ENCODE assay signal across 27 cellular contexts in the genomic region with DNA sequence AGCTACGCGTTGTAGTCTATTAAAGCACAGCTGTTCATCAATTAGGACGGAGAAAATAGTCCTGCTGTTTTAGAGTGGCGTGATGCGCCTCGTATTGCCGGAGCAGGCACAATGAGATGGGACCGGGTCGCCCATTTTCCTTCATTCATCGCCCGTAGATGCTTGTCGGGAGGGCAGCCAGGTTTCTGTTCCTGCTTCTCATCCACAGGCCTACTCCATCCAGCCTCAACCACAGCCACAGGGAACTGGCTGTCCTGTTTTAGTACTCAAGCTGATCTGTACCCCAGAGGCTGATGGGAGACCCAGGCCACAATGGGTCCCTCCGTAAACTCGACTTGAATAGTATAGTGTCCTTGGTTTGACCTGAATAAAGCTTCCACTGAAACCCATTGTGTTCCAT.
DNase-seq lines count a peak whose midpoint lies in the region; FAIRE-seq and TF ChIP-seq lines count a peak whose summit lies in the region.
"Had no signal": no experiment of that assay in that cellular context is flagged by ENCODE, and none has a peak within 500 bp of the region (broad histone marks: within the 10 kb centered on the region; RNA-seq: fewer than 3 reads in every experiment).

No MANE protein-coding gene starts in this region.

- CTCF ChIA-PET in mammary epithelial cell (lab: Charles Lee; ENCODE audit: low non-redundant PET): no interaction called here

- H3K4me2 ChIP-seq in mammary epithelial cell (ENCODE audit: insufficient read depth, low read depth, low read length): no peak overlapping the region

- H3K27ac ChIP-seq in adrenal gland (no peak overlapping the region), kidney (ENCODE audit: low read depth in 2 of 2, low read length in 2 of 2) (no peak overlapping the region), mammary epithelial cell (ENCODE audit: insufficient read depth, low read depth, low read length) (no peak overlapping the region)
- H3K27ac ChIP-seq: C4-2B, GM23248, Peyer's patch, SJCRH30 had no signal

- H3K36me3 ChIP-seq in adrenal gland (replicated peaks in 1 of 2): no peaks in the 10 kb centered on the region
- H3K36me3 ChIP-seq in kidney (ENCODE audit: control insufficient read depth in 1 of 2, insufficient read depth in 2 of 2, low read length in 2 of 2): no peaks in the 10 kb centered on the region
- H3K36me3 ChIP-seq in mammary epithelial cell (ENCODE audit: insufficient read depth, low read length): no peaks in the 10 kb centered on the region
- H3K36me3 ChIP-seq: HAP-1, Peyer's patch, SJCRH30 had no signal

- in situ Hi-C loops in mammary epithelial cell (cut with MboI; ENCODE audit: low sequenced_read_pairs in 2 of 2): no loop called here

- BruUV-seq in mammary epithelial cell (replicated peaks; lab: Mats Ljungman, UMichigan): no TSS peak

- no peak for FAIRE-seq in kidney (lab: Jason Lieb, UNC)
- FAIRE-seq: G401.6, GM12892, HTR-8/SVneo had no signal

- no peaks in the 10 kb centered on the region for H3K4me1 ChIP-seq in adrenal gland (replicated peaks in 1 of 2)
- H3K4me1 ChIP-seq in kidney (ENCODE audit: control insufficient read depth in 1 of 2, insufficient read depth in 1 of 2, low read depth in 1 of 2, low read length in 2 of 2): no peaks in the 10 kb centered on the region
- no peaks in the 10 kb centered on the region for H3K4me1 ChIP-seq in mammary epithelial cell (ENCODE audit: insufficient read depth, low read length)
- H3K4me1 ChIP-seq: HAP-1, Peyer's patch, SJCRH30 had no signal

- H3K9ac ChIP-seq in kidney (ENCODE audit: low read length in 2 of 2) (no peak overlapping the region), mammary epithelial cell (ENCODE audit: insufficient read depth, low read length) (no peak overlapping the region)
- H3K9ac ChIP-seq: GM23248 had no signal

- intact Hi-C loops in adrenal gland (cut with DNase I): no loop called here
- intact Hi-C loops in kidney (cut with DNase I): no loop called here
- intact Hi-C loops in mammary epithelial cell (cut with micrococcal nuclease): no loop called here

- 72 to 83% (median 78%) methylated on average over 13 to 14 of the region's 14 CpGs for WGBS in adrenal gland, 4 donors
- WGBS in mammary epithelial cell (ENCODE audit: low coverage, missing lambda C conversion rate): 77% methylated on average over 14 of the region's 14 CpGs

- dilution Hi-C loops in mammary epithelial cell (cut with HindIII; ENCODE audit: low sequenced_read_pairs): no loop called here

- H3K27me3 ChIP-seq in adrenal gland: no peaks in the 10 kb centered on the region
- H3K27me3 ChIP-seq in mammary epithelial cell (ENCODE audit: insufficient read depth, low read length): no peaks in the 10 kb centered on the region
- H3K27me3 ChIP-seq: Peyer's patch, SJCRH30 had no signal

- no peaks in the 10 kb centered on the region for H3K79me2 ChIP-seq in mammary epithelial cell (ENCODE audit: insufficient read depth, low read length)

- no peak for TF ChIP-seq POLR2A in adrenal gland (IDR thresholded peaks at IDR 0.05)

- H3K4me3 ChIP-seq in adrenal gland (no peak overlapping the region), kidney (ENCODE audit: low read length in 2 of 2) (no peak overlapping the region), mammary epithelial cell (replicated peaks in 1 of 3; ENCODE audit: insufficient read depth in 1 of 3, low read depth in 2 of 3, low read length in 3 of 3) (no peak overlapping the region)
- H3K4me3 ChIP-seq: GM23248, HAP-1, Peyer's patch, SJCRH30 had no signal

- no peaks in the 10 kb centered on the region for H4K20me1 ChIP-seq in mammary epithelial cell (ENCODE audit: insufficient read depth, low read length)

- H3K9me3 ChIP-seq in adrenal gland (replicated peaks in 1 of 3): no peaks in the 10 kb centered on the region
- H3K9me3 ChIP-seq in kidney (ENCODE audit: control insufficient read depth in 1 of 2, low read length in 2 of 2): no peaks in the 10 kb centered on the region
- H3K9me3 ChIP-seq in mammary epithelial cell (replicated peaks; ENCODE audit: insufficient read depth, low read length): no peaks in the 10 kb centered on the region
- H3K9me3 ChIP-seq: HAP-1, Peyer's patch, SJCRH30 had no signal

- DNase-seq in NCI-H2171 treated with DMSO at 0.1 percent for 48 hours (lab: John Stamatoyannopoulos, UW): peak; percentile 29
- no peak for DNase-seq in NCI-H2171 (lab: John Stamatoyannopoulos, UW)
- DNase-seq in adrenal gland: peak in 4 of 7 donors; percentile 9 to 52 (median 18)
- peak; percentile 59 for DNase-seq in pons (ENCODE audit: low spot score)
- DNase-seq in SW 1271 (lab: John Stamatoyannopoulos, UW): no peak
- DNase-seq in kidney: no peak
- DNase-seq in NCI-H1417 (lab: John Stamatoyannopoulos, UW): no peak
- DNase-seq in mammary epithelial cell: no peak
- DNase-seq: 8988T; AML-193; CD8-positive, alpha-beta memory T cell; GM23248; KG1; NCI-H1417 treated with DMSO at 0.1 percent for 48 hours; NCI-H187; NCI-H2107; NCI-H2227 treated with DMSO at 0.1 percent for 48 hours; NCI-H510A; NCI-H774; NK-92 treated with Interleukin-12 subunit alpha and Interleukin-12 subunit beta, amount 100 ng/mL, for 24 hours; Peyer's patch; SJCRH30 had no signal

- TF ChIP-seq CTCF in adrenal gland (IDR thresholded peaks at IDR 0.05): no peak
- TF ChIP-seq CTCF in kidney (IDR thresholded peaks at IDR 0.05; ENCODE audit: borderline replicate concordance, extremely low read depth, insufficient read depth): no peak
- TF ChIP-seq CTCF in mammary epithelial cell (conservative IDR thresholded peaks at IDR 0.05 in 1 of 2, IDR thresholded peaks at IDR 0.05 in 1 of 2; ENCODE audit: extremely low read depth in 1 of 2, insufficient read depth in 1 of 2, low read depth in 1 of 2, low read length in 2 of 2): no peak

- H2AFZ ChIP-seq in mammary epithelial cell (ENCODE audit: low read depth, low read length): no peak overlapping the region
- H2AFZ ChIP-seq: GM23248 had no signal

Comparison
In these comparisons a context has a peak if more than half of its experiments do, and no peak if none do; other contexts are left out.
1. DNase-seq: peak in NCI-H2171 treated with DMSO at 0.1 percent for 48 hours (single experiment), adrenal gland (4 of 7) and pons (single experiment); none in NCI-H2171 (single experiment), SW 1271 (0 of 2), kidney (single experiment), NCI-H1417 (0 of 3) and mammary epithelial cell (single experiment).